ENCODE assay signal across 1 cellular context in the genomic region with DNA sequence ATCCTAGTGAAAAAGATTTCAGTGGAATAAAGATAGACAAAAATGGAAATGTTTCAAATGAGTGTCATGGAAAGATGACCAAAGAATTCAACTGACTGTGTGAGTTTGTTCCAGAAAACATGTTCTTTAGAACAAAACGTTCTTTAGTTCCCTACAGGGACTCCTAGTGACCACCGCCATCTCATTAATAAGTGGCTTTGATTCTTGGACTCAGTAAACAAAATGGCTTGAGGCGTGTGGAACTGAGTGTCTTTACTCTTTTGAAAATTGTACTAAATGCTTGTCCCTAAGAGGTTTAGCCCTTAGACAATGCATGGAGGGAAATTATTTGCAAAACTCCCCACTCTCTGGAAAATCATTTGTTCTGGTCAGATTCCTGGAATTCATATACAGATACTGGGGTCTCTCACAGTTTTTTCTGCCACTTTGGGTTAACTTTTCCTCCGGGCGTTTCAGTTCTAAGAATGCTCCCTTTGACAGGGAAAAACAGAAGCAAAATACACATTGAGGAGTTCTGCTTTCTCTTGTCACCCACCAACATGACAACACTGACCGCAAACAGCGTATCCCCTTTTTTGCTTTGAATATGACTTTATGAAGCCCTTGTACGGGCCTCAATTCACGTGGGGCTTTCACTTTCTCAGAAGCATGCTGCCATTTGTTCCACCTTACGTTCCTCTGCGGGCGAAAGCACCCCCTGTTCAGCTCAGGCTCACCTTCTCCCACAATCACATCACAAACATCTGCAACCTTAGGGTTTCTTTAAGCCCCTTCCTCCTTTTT.
TF ChIP-seq lines count a peak whose summit lies in the region.

No MANE protein-coding gene starts in this region.

TF ChIP-seq in HepG2, 621 proteins besides CTCF, POLR2A, EP300 and RAD21:
- TF ChIP-seq RBM22 (optimal IDR thresholded peaks at IDR 0.05; ENCODE audit: low read length) (no peak), TCF7L2 (IDR thresholded peaks at IDR 0.05; ENCODE audit: low read depth, low read length) (no peak), HHEX (CRISPR knock-in tag; IDR thresholded peaks at IDR 0.05) (no peak)
- TF ChIP-seq, protein P1, sequence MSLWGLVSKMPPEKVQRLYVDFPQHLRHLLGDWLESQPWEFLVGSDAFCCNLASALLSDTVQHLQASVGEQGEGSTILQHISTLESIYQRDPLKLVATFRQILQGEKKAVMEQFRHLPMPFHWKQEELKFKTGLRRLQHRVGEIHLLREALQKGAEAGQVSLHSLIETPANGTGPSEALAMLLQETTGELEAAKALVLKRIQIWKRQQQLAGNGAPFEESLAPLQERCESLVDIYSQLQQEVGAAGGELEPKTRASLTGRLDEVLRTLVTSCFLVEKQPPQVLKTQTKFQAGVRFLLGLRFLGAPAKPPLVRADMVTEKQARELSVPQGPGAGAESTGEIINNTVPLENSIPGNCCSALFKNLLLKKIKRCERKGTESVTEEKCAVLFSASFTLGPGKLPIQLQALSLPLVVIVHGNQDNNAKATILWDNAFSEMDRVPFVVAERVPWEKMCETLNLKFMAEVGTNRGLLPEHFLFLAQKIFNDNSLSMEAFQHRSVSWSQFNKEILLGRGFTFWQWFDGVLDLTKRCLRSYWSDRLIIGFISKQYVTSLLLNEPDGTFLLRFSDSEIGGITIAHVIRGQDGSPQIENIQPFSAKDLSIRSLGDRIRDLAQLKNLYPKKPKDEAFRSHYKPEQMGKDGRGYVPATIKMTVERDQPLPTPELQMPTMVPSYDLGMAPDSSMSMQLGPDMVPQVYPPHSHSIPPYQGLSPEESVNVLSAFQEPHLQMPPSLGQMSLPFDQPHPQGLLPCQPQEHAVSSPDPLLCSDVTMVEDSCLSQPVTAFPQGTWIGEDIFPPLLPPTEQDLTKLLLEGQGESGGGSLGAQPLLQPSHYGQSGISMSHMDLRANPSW (CRISPR knock-in tag; IDR thresholded peaks at IDR 0.05; ENCODE audit: borderline replicate concordance): no peak
